15 cellular contexts compared by ENCODE assay signal in genomic region chr3:58102976-58103447, GRCh38.
DNase-seq lines count a peak whose midpoint lies in the region; ATAC-seq and TF ChIP-seq lines count a peak whose summit lies in the region.
"Had no signal": no experiment of that assay in that cellular context is flagged by ENCODE, and none has a peak within 500 bp of the region (broad histone marks: within the 10 kb centered on the region; RNA-seq: fewer than 3 reads in every experiment).

No MANE protein-coding gene starts in this region.

- CTCF ChIA-PET in Caco-2 (lab: Charles Lee) = interaction anchor here (1.0 kb wide), 1 partner anchor 62 kb away, joined by 3 read pairs; no protein-coding TSS in a partner anchor

- H3K27me3 ChIP-seq in Caco-2 (replicated peaks; ENCODE audit: control insufficient read depth, insufficient read depth, low read length) = no peaks in the 10 kb centered on the region
- H3K27me3 ChIP-seq in right lobe of liver = no peaks in the 10 kb centered on the region
- H3K27me3 ChIP-seq in skeletal muscle tissue (ENCODE audit: control insufficient read depth in 3 of 3, insufficient read depth in 3 of 3, low read length in 3 of 3) = no peaks in the 10 kb centered on the region
- no peaks in the 10 kb centered on the region for H3K27me3 ChIP-seq in right atrium auricular region
- H3K27me3 ChIP-seq: vagina had no signal

- no peak overlapping the region for H3K9ac ChIP-seq in skeletal muscle tissue (ENCODE audit: low read depth in 1 of 3, low read length in 3 of 3)

- BruUV-seq in Caco-2 (replicated peaks; lab: Mats Ljungman, UMichigan) = no TSS peak

- peaks cover 21% of the 10 kb centered on the region for H3K4me1 Mint-ChIP-seq in Caco-2 (ENCODE audit: low read depth, unreplicated experiment)

- H3K4me1 ChIP-seq in Caco-2 = peaks cover 21% of the 10 kb centered on the region; the same call in 1 of the 2 replicates
- peaks cover 0 to 54% (median 26%) of the 10 kb centered on the region in 4 donors for H3K4me1 ChIP-seq in right lobe of liver
- H3K4me1 ChIP-seq in skeletal muscle tissue (ENCODE audit: control insufficient read depth in 3 of 3, insufficient read depth in 3 of 3, low read length in 3 of 3) = peaks cover 0 to 2% (median 0%) of the 10 kb centered on the region in 3 donors
- H3K4me1 ChIP-seq in right atrium auricular region = no peaks in the 10 kb centered on the region

- H3K27ac Mint-ChIP-seq in Caco-2 (ENCODE audit: unreplicated experiment) = no peak overlapping the region

- WGBS in right lobe of liver (ENCODE audit: insufficient coverage, low coverage, low lambda C conversion rate, missing lambda C conversion rate) = 26% methylated on average over 9 of the region's 10 CpGs

- no peak overlapping the region for H3K4me3 Mint-ChIP-seq in Caco-2 (ENCODE audit: unreplicated experiment)
- H3K4me3 Mint-ChIP-seq: CD8-positive, alpha-beta memory T cell had no signal

- POLR2A ChIA-PET in Caco-2 (lab: Charles Lee) = no interaction called here

- no peaks in the 10 kb centered on the region for H3K9me3 Mint-ChIP-seq in Caco-2 (ENCODE audit: unreplicated experiment)
- H3K9me3 Mint-ChIP-seq: CD8-positive, alpha-beta memory T cell had no signal

- no peaks in the 10 kb centered on the region for H3K9me3 ChIP-seq in Caco-2
- H3K9me3 ChIP-seq in right lobe of liver = no peaks in the 10 kb centered on the region
- H3K9me3 ChIP-seq in skeletal muscle tissue (ENCODE audit: control insufficient read depth in 3 of 3, low read length in 3 of 3) = no peaks in the 10 kb centered on the region
- H3K9me3 ChIP-seq in right atrium auricular region = no peaks in the 10 kb centered on the region
- H3K9me3 ChIP-seq: vagina had no signal

- H3K27ac ChIP-seq in epithelial cell of prostate (peak overlapping the region; percentile 67), right lobe of liver (peak overlapping the region; percentile 40 to 84 (median 51)), skeletal muscle tissue (ENCODE audit: low read depth, low read length) (peak overlapping the region; percentile 40), right atrium auricular region (no peak overlapping the region)
- H3K27ac ChIP-seq: vagina had no signal

- no peaks in the 10 kb centered on the region for H3K27me3 Mint-ChIP-seq in Caco-2 (ENCODE audit: insufficient read depth, unreplicated experiment)
- H3K27me3 Mint-ChIP-seq: activated naive CD8-positive, alpha-beta T cell had no signal

- ATAC-seq in right lobe of liver = peak; percentile 75 to 83 (median 80)
- no peak for ATAC-seq in HG03108 (IDR thresholded peaks at IDR 0.05; ENCODE audit: unreplicated experiment)
- ATAC-seq: activated CD4-positive, CD25-positive, alpha-beta regulatory T cell treated with anti-CD3 and anti-CD28 coated beads, Interleukin-2, amount 50 U/mL, for 24 hours had no signal

- H3K36me3 Mint-ChIP-seq in Caco-2 (ENCODE audit: insufficient read depth, unreplicated experiment) = peaks cover 97% of the 10 kb centered on the region

- peak; percentile 44 to 51 for DNase-seq in Caco-2
- DNase-seq in epithelial cell of prostate (ENCODE audit: low read depth, low spot score) = peak; percentile 71
- DNase-seq in right lobe of liver = peak; percentile 36 to 82 (median 75)
- DNase-seq in H4 (ENCODE audit: low spot score) = no peak
- no peak for DNase-seq in right atrium auricular region (ENCODE audit: low spot score)
- no peak for DNase-seq in NCI-H1417 (lab: John Stamatoyannopoulos, UW)
- DNase-seq: activated CD8-positive, alpha-beta memory T cell treated with anti-CD3 and anti-CD28 coated beads, Interleukin-2, amount 50 U/mL, for 4 hours; CD8-positive, alpha-beta memory T cell; NCI-H187 treated with DMSO at 0.1 percent for 48 hours; T-helper 1 cell had no signal

- peak; percentile 61 for TF ChIP-seq POLR2A in right lobe of liver (IDR thresholded peaks at IDR 0.05)

- H3K36me3 ChIP-seq in Caco-2 (ENCODE audit: control insufficient read depth, insufficient read depth, low read length) = peaks cover 11% of the 10 kb centered on the region
- H3K36me3 ChIP-seq in right lobe of liver = peaks cover 0 to 40% (median 17%) of the 10 kb centered on the region in 4 donors
- peaks cover 8 to 25% (median 13%) of the 10 kb centered on the region in 3 donors for H3K36me3 ChIP-seq in skeletal muscle tissue (ENCODE audit: control insufficient read depth in 3 of 3, insufficient read depth in 3 of 3, low read length in 3 of 3)
- H3K36me3 ChIP-seq in right atrium auricular region = peaks cover 83% of the 10 kb centered on the region

- TF ChIP-seq CTCF in Caco-2 (IDR thresholded peaks at IDR 0.05; ENCODE audit: insufficient read depth in 1 of 2, low read depth in 1 of 2, low read length in 1 of 2, severe bottlenecking in 1 of 2, unreplicated experiment in 1 of 2) (no peak), right lobe of liver (IDR thresholded peaks at IDR 0.05) (no peak), right atrium auricular region (IDR thresholded peaks at IDR 0.05) (no peak)

- H3K4me3 ChIP-seq in Caco-2 (ENCODE audit: low read depth, low read length) = no peak overlapping the region
- H3K4me3 ChIP-seq in right lobe of liver = peak overlapping the region in 2 of 3 donors; percentile 3 to 19
- no peak overlapping the region for H3K4me3 ChIP-seq in skeletal muscle tissue (ENCODE audit: low read length in 3 of 3)
- H3K4me3 ChIP-seq in right atrium auricular region = no peak overlapping the region
- H3K4me3 ChIP-seq: vagina had no signal

- intact Hi-C loops in Caco-2 (cut with micrococcal nuclease; ENCODE audit: unreplicated experiment) (loop anchor here (1.0 to 5.0 kb wide), 2 partner anchors 42 to 81 kb away; no protein-coding TSS in a partner anchor), right lobe of liver (cut with DNase I) (loop anchor here in 1 of 2 donors (10.0 kb wide), 1 partner anchor 48 kb away; no protein-coding TSS in a partner anchor)

Comparison
In these comparisons a context has a peak if more than half of its experiments do, and no peak if none do; other contexts are left out.
1. DNase-seq: peak in Caco-2 (2 of 2), epithelial cell of prostate (single experiment) and right lobe of liver (3 of 3); none in H4 (single experiment), right atrium auricular region (single experiment) and NCI-H1417 (0 of 3).
2. H3K4me3 ChIP-seq: peak in right lobe of liver (2 of 3); none in Caco-2 (single experiment), skeletal muscle tissue (0 of 3) and right atrium auricular region (0 of 2).
3. H3K27ac ChIP-seq: peak in epithelial cell of prostate (single experiment), right lobe of liver (3 of 3) and skeletal muscle tissue (single experiment); none in right atrium auricular region (0 of 2).